Comparison of ENCODE assay signal across 1 cellular context in the genomic region with DNA sequence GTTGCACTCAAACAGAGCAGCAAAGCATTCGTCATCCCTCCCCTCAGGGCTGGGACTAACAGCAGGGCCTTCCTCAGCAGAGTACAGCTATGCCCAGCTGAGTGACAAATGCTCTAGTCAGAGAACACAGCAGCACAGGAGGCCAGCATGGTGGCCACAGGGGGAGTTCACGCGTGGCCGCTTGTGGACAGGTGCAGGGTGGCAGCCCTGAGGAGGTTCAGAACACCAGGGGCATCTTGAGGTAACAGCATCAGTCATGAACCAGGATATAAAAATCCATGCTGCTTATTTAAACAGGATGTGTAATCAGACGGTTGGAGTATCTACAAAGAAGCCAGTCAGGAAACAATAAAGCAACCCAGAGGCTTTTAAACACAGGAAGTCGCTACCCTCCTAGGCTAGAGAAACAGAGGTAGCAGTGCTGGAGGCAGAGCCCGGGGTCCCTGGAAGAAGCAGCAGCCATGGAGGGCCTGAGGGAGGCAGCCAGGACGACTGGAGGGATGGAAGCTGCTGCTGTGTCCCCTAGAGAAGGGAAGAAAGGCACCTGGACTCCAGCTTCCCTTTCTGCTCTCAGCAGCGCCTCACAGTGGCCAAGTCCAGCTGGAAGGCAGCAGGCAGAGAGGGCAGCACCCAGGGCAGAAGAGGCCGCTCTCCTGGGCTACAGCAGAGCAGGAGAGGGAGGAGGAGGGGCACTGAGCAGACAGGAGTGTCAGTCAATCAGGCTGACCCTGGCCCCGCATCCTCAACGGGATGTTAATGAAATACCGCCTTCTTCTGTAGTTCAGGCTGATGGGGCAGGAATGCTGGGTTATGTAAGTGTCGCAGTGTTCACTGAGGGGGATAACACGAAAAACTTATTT.
A peak's percentile ranks its signal among the peaks of the same experiment; 100 is the strongest.
TF ChIP-seq lines count a peak whose summit lies in the region.

No MANE protein-coding gene starts in this region.

TF ChIP-seq in K562, 482 proteins besides CTCF, POLR2A, EP300 and RAD21 (continued from another document):
- TF ChIP-seq FOXO4 (CRISPR knock-in tag; IDR thresholded peaks at IDR 0.05): no peak
- TF ChIP-seq ZNF644 (tag; IDR thresholded peaks at IDR 0.05; ENCODE audit: low read depth): no peak
- TF ChIP-seq, protein P1, sequence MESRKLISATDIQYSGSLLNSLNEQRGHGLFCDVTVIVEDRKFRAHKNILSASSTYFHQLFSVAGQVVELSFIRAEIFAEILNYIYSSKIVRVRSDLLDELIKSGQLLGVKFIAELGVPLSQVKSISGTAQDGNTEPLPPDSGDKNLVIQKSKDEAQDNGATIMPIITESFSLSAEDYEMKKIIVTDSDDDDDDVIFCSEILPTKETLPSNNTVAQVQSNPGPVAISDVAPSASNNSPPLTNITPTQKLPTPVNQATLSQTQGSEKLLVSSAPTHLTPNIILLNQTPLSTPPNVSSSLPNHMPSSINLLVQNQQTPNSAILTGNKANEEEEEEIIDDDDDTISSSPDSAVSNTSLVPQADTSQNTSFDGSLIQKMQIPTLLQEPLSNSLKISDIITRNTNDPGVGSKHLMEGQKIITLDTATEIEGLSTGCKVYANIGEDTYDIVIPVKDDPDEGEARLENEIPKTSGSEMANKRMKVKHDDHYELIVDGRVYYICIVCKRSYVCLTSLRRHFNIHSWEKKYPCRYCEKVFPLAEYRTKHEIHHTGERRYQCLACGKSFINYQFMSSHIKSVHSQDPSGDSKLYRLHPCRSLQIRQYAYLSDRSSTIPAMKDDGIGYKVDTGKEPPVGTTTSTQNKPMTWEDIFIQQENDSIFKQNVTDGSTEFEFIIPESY (CRISPR knock-in tag; IDR thresholded peaks at IDR 0.05): peak; percentile 51; the same call in 1 of the 2 replicates
- TF ChIP-seq NONO (IDR thresholded peaks at IDR 0.05; ENCODE audit: low read depth in 2 of 2, low read length in 1 of 2): no peak
- TF ChIP-seq, protein P2, sequence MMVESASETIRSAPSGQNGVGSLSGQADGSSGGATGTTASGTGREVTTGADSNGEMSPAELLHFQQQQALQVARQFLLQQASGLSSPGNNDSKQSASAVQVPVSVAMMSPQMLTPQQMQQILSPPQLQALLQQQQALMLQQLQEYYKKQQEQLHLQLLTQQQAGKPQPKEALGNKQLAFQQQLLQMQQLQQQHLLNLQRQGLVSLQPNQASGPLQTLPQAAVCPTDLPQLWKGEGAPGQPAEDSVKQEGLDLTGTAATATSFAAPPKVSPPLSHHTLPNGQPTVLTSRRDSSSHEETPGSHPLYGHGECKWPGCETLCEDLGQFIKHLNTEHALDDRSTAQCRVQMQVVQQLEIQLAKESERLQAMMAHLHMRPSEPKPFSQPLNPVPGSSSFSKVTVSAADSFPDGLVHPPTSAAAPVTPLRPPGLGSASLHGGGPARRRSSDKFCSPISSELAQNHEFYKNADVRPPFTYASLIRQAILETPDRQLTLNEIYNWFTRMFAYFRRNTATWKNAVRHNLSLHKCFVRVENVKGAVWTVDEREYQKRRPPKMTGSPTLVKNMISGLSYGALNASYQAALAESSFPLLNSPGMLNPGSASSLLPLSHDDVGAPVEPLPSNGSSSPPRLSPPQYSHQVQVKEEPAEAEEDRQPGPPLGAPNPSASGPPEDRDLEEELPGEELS (CRISPR knock-in tag; IDR thresholded peaks at IDR 0.05; ENCODE audit: borderline replicate concordance): no peak
- 0 out of 2 replicates have a peak, but pooled peaks have one; percentile 18 for TF ChIP-seq SMC3 (conservative IDR thresholded peaks at IDR 0.05; ENCODE audit: insufficient read depth, low read depth, low read length)
- TF ChIP-seq CREM (IDR thresholded peaks at IDR 0.05; ENCODE audit: low read depth): 0 out of 2 replicates have a peak, but pooled peaks have one; percentile 6
- TF ChIP-seq GTF2A2 (tag; IDR thresholded peaks at IDR 0.05): no peak
- TF ChIP-seq NCOA6 (IDR thresholded peaks at IDR 0.05): no peak
- no peak for TF ChIP-seq ZNF263 (CRISPR knock-in tag; IDR thresholded peaks at IDR 0.05; ENCODE audit: borderline replicate concordance)
- TF ChIP-seq KLF10 (CRISPR knock-in tag; IDR thresholded peaks at IDR 0.05): no peak
- TF ChIP-seq HMG20B (CRISPR knock-in tag; IDR thresholded peaks at IDR 0.05): no peak
- TF ChIP-seq SIN3B (IDR thresholded peaks at IDR 0.05; ENCODE audit: low read depth): no peak
- no peak for TF ChIP-seq HMGXB4 (CRISPR knock-in tag; IDR thresholded peaks at IDR 0.05)
- no peak for TF ChIP-seq ESRRB (CRISPR knock-in tag; IDR thresholded peaks at IDR 0.05; ENCODE audit: borderline replicate concordance)
- TF ChIP-seq MEIS2 (IDR thresholded peaks at IDR 0.05; ENCODE audit: partially characterized antibody): no peak
- TF ChIP-seq ZFP1 (CRISPR knock-in tag; IDR thresholded peaks at IDR 0.05): no peak
- no peak for TF ChIP-seq TEAD4 (IDR thresholded peaks at IDR 0.05; ENCODE audit: low read length)
- TF ChIP-seq TEAD4 (CRISPR knock-in tag; IDR thresholded peaks at IDR 0.05; ENCODE audit: borderline replicate concordance): no peak
- TF ChIP-seq SMAD1 (IDR thresholded peaks at IDR 0.05; ENCODE audit: low read depth, low read length, partially characterized antibody): no peak
TF ChIP-seq in K562: peak in this region for 5.
